Comparison of ENCODE assay signal across 10 cellular contexts in the genomic region with DNA sequence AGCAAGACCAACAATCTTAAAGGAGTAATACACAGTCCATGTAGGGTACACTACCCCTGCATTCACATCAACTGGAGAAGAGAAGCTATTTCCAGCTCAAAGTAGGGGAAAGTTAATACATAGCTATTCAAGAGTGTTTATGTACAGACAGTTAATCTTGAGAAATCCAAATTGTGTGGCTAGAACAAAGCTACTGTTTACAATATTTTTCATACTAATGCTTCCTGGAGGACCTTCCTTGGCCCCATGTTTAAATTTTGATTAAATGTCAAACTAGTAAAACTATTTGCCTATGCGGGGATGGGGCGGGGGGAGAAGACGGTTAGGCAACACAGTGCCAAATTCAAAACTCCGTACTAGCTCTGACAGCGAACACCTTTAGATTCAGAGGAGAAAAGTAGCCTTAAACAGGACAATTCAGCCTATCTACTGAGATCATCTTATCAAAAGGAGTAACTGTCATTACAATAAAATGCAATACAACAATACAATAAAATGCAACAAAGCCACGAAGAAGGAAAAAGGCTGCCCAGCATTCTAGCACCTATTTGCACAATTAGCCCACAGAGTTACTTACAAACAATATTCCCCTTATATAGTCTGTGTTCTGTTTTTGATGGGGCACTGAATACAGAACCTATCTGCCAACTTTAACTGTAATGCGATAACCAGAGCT. TPM values are rescaled to one million over a fixed set of nuclear protein-coding genes. Genes with fewer than 3 reads are reported as not detected.
DNase-seq lines count a peak whose midpoint lies in the region; ATAC-seq, FAIRE-seq and TF ChIP-seq lines count a peak whose summit lies in the region.
"Had no signal": no experiment of that assay in that cellular context is flagged by ENCODE, and none has a peak within 500 bp of the region (broad histone marks: within the 10 kb centered on the region; RNA-seq: fewer than 3 reads in every experiment).

No MANE protein-coding gene starts in this region.

- no peak overlapping the region for H3K27ac ChIP-seq in CD4-positive, alpha-beta T cell (ENCODE audit: low read depth, low read length)
- H3K27ac ChIP-seq in SJSA1 (peak overlapping the region; percentile 26), pancreas (peak overlapping the region in 2 of 4 donors; percentile 10 to 35)
- H3K27ac ChIP-seq in effector memory CD4-positive, alpha-beta T cell (ENCODE audit: insufficient read depth, low read length, poor library complexity, severe bottlenecking), result no peak overlapping the region

- 15 to 18% methylated on average over 7 of the region's 7 CpGs for WGBS in pancreas, 2 donors

- peaks cover 63% of the 10 kb centered on the region for H3K4me1 ChIP-seq in SJSA1 (replicated peaks)
- peaks cover 53% of the 10 kb centered on the region for H3K4me1 ChIP-seq in effector memory CD4-positive, alpha-beta T cell (ENCODE audit: control insufficient read depth, insufficient read depth, low read length, poor library complexity, severe bottlenecking)
- H3K4me1 ChIP-seq in pancreas, result peaks cover 14 to 54% (median 15%) of the 10 kb centered on the region in 3 donors

- H3K36me3 ChIP-seq in SJSA1, result peaks cover 12% of the 10 kb centered on the region
- no peaks in the 10 kb centered on the region for H3K36me3 ChIP-seq in effector memory CD4-positive, alpha-beta T cell (ENCODE audit: control insufficient read depth, insufficient read depth, low read length)
- no peaks in the 10 kb centered on the region for H3K36me3 ChIP-seq in pancreas

- ATAC-seq in CD4-positive, alpha-beta T cell (ENCODE audit: poor library complexity), result no peak
- ATAC-seq in pancreas (peak; percentile 28 to 55 (median 44)), HG03442 (IDR thresholded peaks at IDR 0.05; ENCODE audit: unreplicated experiment) (no peak)

- no peaks in the 10 kb centered on the region for H3K27me3 Mint-ChIP-seq in CD4-positive, alpha-beta T cell

- H3K4me3 Mint-ChIP-seq in CD4-positive, alpha-beta T cell, result peak overlapping the region; percentile 36

- H3K9me3 Mint-ChIP-seq in CD4-positive, alpha-beta T cell, result no peaks in the 10 kb centered on the region

- peak overlapping the region; percentile 31 for H3K27ac Mint-ChIP-seq in CD4-positive, alpha-beta T cell

- H3K9me3 ChIP-seq in CD4-positive, alpha-beta T cell (ENCODE audit: control insufficient read depth, low read length), result no peaks in the 10 kb centered on the region
- H3K9me3 ChIP-seq in SJSA1 (replicated peaks), result peaks cover 3% of the 10 kb centered on the region; the same call in 1 of the 2 replicates
- H3K9me3 ChIP-seq in effector memory CD4-positive, alpha-beta T cell (ENCODE audit: control insufficient read depth, low read length), result no peaks in the 10 kb centered on the region
- no peaks in the 10 kb centered on the region for H3K9me3 ChIP-seq in pancreas

- FAIRE-seq in pancreas (lab: Jason Lieb, UNC), result no peak

- TF ChIP-seq CTCF in CD4-positive, alpha-beta T cell (IDR thresholded peaks at IDR 0.05), result no peak
- no peak for TF ChIP-seq CTCF in pancreas (IDR thresholded peaks at IDR 0.05)

- POLR2A ChIA-PET in CD4-positive, alpha-beta T cell (lab: Charles Lee), result interaction anchor here (0.8 to 1.3 kb wide), 3 partner anchors 12 to 76 kb away, joined by 3 to 6 read pairs (median 4); a partner anchor contains a TSS

- no peaks in the 10 kb centered on the region for H3K36me3 Mint-ChIP-seq in CD4-positive, alpha-beta T cell (ENCODE audit: low read depth)

- H3K4me1 Mint-ChIP-seq in CD4-positive, alpha-beta T cell (ENCODE audit: low read depth), result peaks cover 83% of the 10 kb centered on the region

- no peak for DNase-seq in CD4-positive, alpha-beta T cell
- DNase-seq in SJSA1 (ENCODE audit: low read depth in 1 of 2, low spot score in 2 of 2) (peak in 1 of 2 experiments; percentile 61), pancreas (no peak), DMS 273 (lab: John Stamatoyannopoulos, UW; ENCODE audit: unreplicated experiment) (no peak), hepatic stellate cell (ENCODE audit: low spot score) (no peak), islet precursor cell (no peak)
- no peak for DNase-seq in effector memory CD4-positive, alpha-beta T cell
- DNase-seq: activated gamma-delta T cell, DMS153 had no signal

- intact Hi-C loops in CD4-positive, alpha-beta T cell (cut with DNase I, micrococcal nuclease), result no loop called here
- intact Hi-C loops in pancreas (cut with DNase I), result no loop called here

- H3K27me3 ChIP-seq in CD4-positive, alpha-beta T cell (ENCODE audit: control insufficient read depth, insufficient read depth, low read length), result no peaks in the 10 kb centered on the region
- H3K27me3 ChIP-seq in SJSA1 (replicated peaks) (no peaks in the 10 kb centered on the region), pancreas (no peaks in the 10 kb centered on the region)
- H3K27me3 ChIP-seq in effector memory CD4-positive, alpha-beta T cell (replicated peaks; ENCODE audit: control insufficient read depth, insufficient read depth, low read length, poor library complexity, severe bottlenecking), result no peaks in the 10 kb centered on the region

- H3K4me3 ChIP-seq in SJSA1, result no peak overlapping the region
- peak overlapping the region; percentile 7 for H3K4me3 ChIP-seq in effector memory CD4-positive, alpha-beta T cell (ENCODE audit: insufficient read depth, low read depth, low read length, poor library complexity, severe bottlenecking)
- no peak overlapping the region for H3K4me3 ChIP-seq in pancreas

- CTCF ChIA-PET in CD4-positive, alpha-beta T cell (lab: Charles Lee), result no interaction called here

RNA-seq across cellular contexts. Expression of a gene that starts 29.1 kb away (rescaled TPM):
- total RNA-seq in CD4-positive, alpha-beta T cell, result 100 to 1,000 TPM; 101 to 102 TPM
- total RNA-seq in SJSA1 (2014; rRNA removed; shearing (Covaris generic)), result 14.5 and 15.8 TPM in 2 replicates
- total RNA-seq in pancreas, result 10 to 100 TPM; 36.2 to 53.3 (median 39.9) TPM
- polyA plus RNA-seq in pancreas, result 10 to 100 TPM; 16.9 to 41.2 TPM

Comparison
In these comparisons a context has a peak if more than half of its experiments do, and no peak if none do; other contexts are left out.
1. ATAC-seq: peak in pancreas (4 of 4); none in CD4-positive, alpha-beta T cell (single experiment) and HG03442 (single experiment).